ENCODE assay signal across 10 cellular contexts in the genomic region with DNA sequence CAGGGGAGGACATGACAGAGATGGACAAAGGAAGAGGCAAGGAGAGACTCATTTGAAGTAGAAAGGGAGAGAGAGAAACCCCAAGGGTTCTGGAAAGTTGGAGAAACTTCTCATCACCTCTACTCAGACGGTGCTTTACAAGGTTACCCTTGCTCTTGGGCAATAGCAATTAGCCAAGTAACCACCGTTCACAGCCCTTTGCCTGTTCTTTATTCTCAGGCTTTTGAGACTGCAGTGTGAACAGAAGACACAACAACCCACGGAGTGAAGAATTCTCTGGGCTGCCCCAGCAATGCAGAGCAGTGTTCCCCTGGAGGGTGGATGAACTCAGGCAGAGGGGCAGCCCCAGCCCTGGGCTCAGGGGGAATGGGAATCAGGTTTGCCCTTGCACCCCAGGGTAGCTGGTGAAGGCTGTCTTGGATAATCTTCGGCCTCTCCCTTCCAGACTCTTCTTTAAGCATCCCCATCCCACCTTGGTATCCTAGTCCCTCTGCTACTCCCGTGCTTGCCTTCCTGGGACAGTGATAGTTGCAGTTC.
A peak's percentile ranks its signal among the peaks of the same experiment; 100 is the strongest.
DNase-seq lines count a peak whose midpoint lies in the region; ATAC-seq and TF ChIP-seq lines count a peak whose summit lies in the region.
"Had no signal": no experiment of that assay in that cellular context is flagged by ENCODE, and none has a peak within 500 bp of the region (broad histone marks: within the 10 kb centered on the region; RNA-seq: fewer than 3 reads in every experiment).

No MANE protein-coding gene starts in this region.

- H3K4me1 ChIP-seq in heart right ventricle (peaks cover 44 to 74% (median 65%) of the 10 kb centered on the region in 9 donors), esophagus squamous epithelium (peaks cover 53 to 65% (median 60%) of the 10 kb centered on the region in 3 donors), osteoblast (ENCODE audit: insufficient read depth, low read length) (peaks cover 53% of the 10 kb centered on the region), uterus (peaks cover 36 to 59% of the 10 kb centered on the region in 2 donors)

- H3K36me3 ChIP-seq in heart right ventricle, result no peaks in the 10 kb centered on the region
- H3K36me3 ChIP-seq in esophagus squamous epithelium, result no peaks in the 10 kb centered on the region
- no peaks in the 10 kb centered on the region for H3K36me3 ChIP-seq in osteoblast (ENCODE audit: insufficient read depth, low read length)
- H3K36me3 ChIP-seq in uterus, result no peaks in the 10 kb centered on the region

- no peaks in the 10 kb centered on the region for H3K27me3 ChIP-seq in heart right ventricle
- peaks cover 0 to 27% (median 0%) of the 10 kb centered on the region in 4 donors for H3K27me3 ChIP-seq in esophagus squamous epithelium
- no peaks in the 10 kb centered on the region for H3K27me3 ChIP-seq in osteoblast (ENCODE audit: insufficient read depth, low read length)
- H3K27me3 ChIP-seq in uterus, result no peaks in the 10 kb centered on the region

- DNase-seq in heart right ventricle, result no peak
- DNase-seq in left cardiac atrium, result no peak
- DNase-seq in esophagus squamous epithelium (lab: John Stamatoyannopoulos, UW), result no peak
- peak; percentile 19 for DNase-seq in osteoblast (ENCODE audit: insufficient read length, low spot score, missing footprints)
- DNase-seq in uterus, result no peak
- DNase-seq in 8988T, result no peak
- DNase-seq in NCI-H748 (lab: John Stamatoyannopoulos, UW; ENCODE audit: unreplicated experiment), result no peak
- DNase-seq: activated CD4-positive, CD25-positive, alpha-beta regulatory T cell treated with anti-CD3 and anti-CD28 coated beads, Interleukin-2, amount 50 U/mL, for 72 hours; SIG-M5 had no signal

- TF ChIP-seq CTCF in heart right ventricle (IDR thresholded peaks at IDR 0.05) (no peak), esophagus squamous epithelium (IDR thresholded peaks at IDR 0.05) (no peak), osteoblast (IDR thresholded peaks at IDR 0.05; ENCODE audit: extremely low read depth, low read depth, low read length) (no peak), uterus (IDR thresholded peaks at IDR 0.05) (no peak)

- no peak overlapping the region for H3K4me2 ChIP-seq in osteoblast (ENCODE audit: insufficient read depth, low read length)

- intact Hi-C loops in heart right ventricle (cut with DNase I), result loop anchor here in 5 of 10 donors (2.0 to 5.0 kb wide), 4 partner anchors 24 to 34 kb away; no protein-coding TSS in a partner anchor
- intact Hi-C loops in left cardiac atrium (cut with DNase I), result loop anchor here in 1 of 2 donors (2.0 kb wide), 1 partner anchor 32 kb away; no protein-coding TSS in a partner anchor
- intact Hi-C loops in esophagus squamous epithelium (cut with DNase I), result no loop called here
- intact Hi-C loops in uterus (cut with DNase I; ENCODE audit: low total_unique reads), result no loop called here

- H4K20me1 ChIP-seq in osteoblast (ENCODE audit: insufficient read depth, low read length), result no peaks in the 10 kb centered on the region

- H3K79me2 ChIP-seq in osteoblast (ENCODE audit: insufficient read depth, low read length), result no peaks in the 10 kb centered on the region

- ATAC-seq in heart right ventricle (peak in 1 of 8 donors; percentile 3), left cardiac atrium (no peak), HG02852 (IDR thresholded peaks at IDR 0.05; ENCODE audit: unreplicated experiment) (no peak)

- H3K27ac ChIP-seq in heart right ventricle, result peak overlapping the region; percentile 85 to 96 (median 92)
- H3K27ac ChIP-seq in esophagus squamous epithelium, result peak overlapping the region; percentile 71 to 95 (median 82)
- peak overlapping the region; percentile 97 for H3K27ac ChIP-seq in osteoblast (ENCODE audit: low read depth, low read length)
- H3K27ac ChIP-seq in uterus, result peak overlapping the region; percentile 90 to 93

- no peak overlapping the region for H2AFZ ChIP-seq in osteoblast (ENCODE audit: low read length)

- TF ChIP-seq POLR2A in esophagus squamous epithelium (IDR thresholded peaks at IDR 0.05), result no peak
- no peak for TF ChIP-seq POLR2A in uterus (IDR thresholded peaks at IDR 0.05)

- H3K9me3 ChIP-seq in heart right ventricle (no peaks in the 10 kb centered on the region), esophagus squamous epithelium (no peaks in the 10 kb centered on the region), osteoblast (ENCODE audit: low read depth, low read length) (no peaks in the 10 kb centered on the region), uterus (no peaks in the 10 kb centered on the region)

- 46 to 53% methylated on average over 5 of the region's 5 CpGs for WGBS in heart right ventricle, 2 donors
- 19 to 34% methylated on average over 4 to 5 of the region's 5 CpGs for WGBS in esophagus squamous epithelium, 2 donors

- H3K4me3 ChIP-seq in heart right ventricle (no peak overlapping the region), esophagus squamous epithelium (no peak overlapping the region), osteoblast (ENCODE audit: insufficient read depth, low read length) (no peak overlapping the region), uterus (no peak overlapping the region)
